In the genomic region with DNA sequence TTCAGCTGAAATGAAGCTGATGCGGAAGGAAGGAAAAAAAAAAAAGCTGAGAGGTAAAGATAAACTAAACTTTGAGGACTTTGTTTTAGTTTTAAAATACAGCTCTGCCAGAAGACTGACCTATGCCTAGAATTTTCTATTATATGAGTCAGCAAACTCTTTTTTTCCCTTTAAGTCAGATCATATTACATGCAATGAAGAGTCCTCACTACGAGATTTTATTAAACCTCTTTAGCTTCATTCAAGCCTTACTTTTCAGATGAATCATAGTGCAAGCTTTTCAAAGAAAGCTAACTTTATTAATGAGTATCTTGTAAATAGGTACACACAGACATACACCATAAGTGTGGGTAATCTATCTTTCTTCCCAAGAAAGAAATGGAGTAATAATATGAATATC, we compare ENCODE assay signal across 16 cellular contexts. TPM values are rescaled to one million over a fixed set of nuclear protein-coding genes. Genes with fewer than 3 reads are reported as not detected.
DNase-seq lines count a peak whose midpoint lies in the region; ATAC-seq and TF ChIP-seq lines count a peak whose summit lies in the region.
"Had no signal": no experiment of that assay in that cellular context is flagged by ENCODE, and none has a peak within 500 bp of the region (broad histone marks: within the 10 kb centered on the region; RNA-seq: fewer than 3 reads in every experiment).

No MANE protein-coding gene starts in this region.

- peak; percentile 87 for DNase-seq in DMS79 treated with DMSO at 0.1 percent for 48 hours (lab: John Stamatoyannopoulos, UW)
- DNase-seq in amniotic epithelial cell (ENCODE audit: low read depth): peak; percentile 5
- peak; percentile 14 for DNase-seq in fibroblast of the aortic adventitia (ENCODE audit: low read depth)
- DNase-seq in retinal pigment epithelial cell (ENCODE audit: low read depth): peak; percentile 14
- DNase-seq in PC-9: no peak
- DNase-seq in iPS-NIHi7 (ENCODE audit: extremely low spot score): no peak
- DNase-seq: CD8-positive, alpha-beta T cell; EL; Karpas-422; NCI-H1930; NCI-H524 treated with DMSO at 0.1 percent for 48 hours had no signal

- no peaks in the 10 kb centered on the region for H3K9me3 ChIP-seq in PC-9 (ENCODE audit: insufficient read depth, low read depth)

- H3K4me1 ChIP-seq in PC-9 (replicated peaks; ENCODE audit: insufficient read depth): no peaks in the 10 kb centered on the region

- no peaks in the 10 kb centered on the region for H3K27me3 ChIP-seq in PC-9 (ENCODE audit: insufficient read depth, low read depth)

- no peaks in the 10 kb centered on the region for H3K79me2 ChIP-seq in PC-9 (ENCODE audit: low read depth)

- no TSS peak for BruUV-seq in PC-9 (replicated peaks; lab: Mats Ljungman, UMichigan)

- no peak for ATAC-seq in HG02885 (IDR thresholded peaks at IDR 0.05; ENCODE audit: poor library complexity, unreplicated experiment)
- ATAC-seq: CD8-positive, alpha-beta T cell; HepG2 had no signal

- no peak overlapping the region for H3K4me2 ChIP-seq in PC-9

- CTCF ChIA-PET in PC-9 (lab: Charles Lee): no interaction called here

- intact Hi-C loops in PC-9 (cut with micrococcal nuclease; ENCODE audit: unreplicated experiment): no loop called here

- no peak overlapping the region for H3K4me3 ChIP-seq in fibroblast of the aortic adventitia (ENCODE audit: low read depth, low read length)
- H3K4me3 ChIP-seq in retinal pigment epithelial cell (ENCODE audit: low read length): no peak overlapping the region
- no peak overlapping the region for H3K4me3 ChIP-seq in PC-9

- no peaks in the 10 kb centered on the region for H4K20me1 ChIP-seq in PC-9 (ENCODE audit: insufficient read depth)

- H3F3A ChIP-seq in PC-9 (ENCODE audit: insufficient read depth, low read depth): no peaks in the 10 kb centered on the region

- H2AFZ ChIP-seq in PC-9: no peak overlapping the region

- TF ChIP-seq CTCF in fibroblast of the aortic adventitia (IDR thresholded peaks at IDR 0.05; ENCODE audit: insufficient read depth, low read length) (no peak), retinal pigment epithelial cell (conservative IDR thresholded peaks at IDR 0.05; ENCODE audit: low read depth, low read length) (no peak), PC-9 (conservative IDR thresholded peaks at IDR 0.05) (no peak)

- no peak overlapping the region for H3K27ac ChIP-seq in PC-9
- H3K27ac ChIP-seq: RWPE1 had no signal

- no peaks in the 10 kb centered on the region; the same call in 1 of the 2 replicates for H3K9me2 ChIP-seq in PC-9 (ENCODE audit: insufficient read depth)

- POLR2A ChIA-PET in PC-9 (lab: Charles Lee; ENCODE audit: unreplicated experiment): no interaction called here

- no peaks in the 10 kb centered on the region for H3K36me3 ChIP-seq in PC-9 (ENCODE audit: low read depth)

RNA-seq across cellular contexts. Expression of gene FSCB, which starts 57.8 kb away (rescaled TPM):
- total RNA-seq in fibroblast of the aortic adventitia (ENCODE audit: low replicate concordance): 0.09 and 1.4 TPM in 2 replicates
- total RNA-seq in PC-9 (2021): not detected in 2 replicates
- total RNA-seq: CD8-positive, alpha-beta T cell; HepG2; OCI-LY7; SK-MEL-5 had no signal

Comparison
In these comparisons a context has a peak if more than half of its experiments do, and no peak if none do; other contexts are left out.
1. DNase-seq: peak in DMS79 treated with DMSO at 0.1 percent for 48 hours (single experiment), amniotic epithelial cell (single experiment), fibroblast of the aortic adventitia (single experiment) and retinal pigment epithelial cell (single experiment); none in PC-9 (0 of 2) and iPS-NIHi7 (single experiment).